ENCODE assay signal across 8 cellular contexts in the genomic region with DNA sequence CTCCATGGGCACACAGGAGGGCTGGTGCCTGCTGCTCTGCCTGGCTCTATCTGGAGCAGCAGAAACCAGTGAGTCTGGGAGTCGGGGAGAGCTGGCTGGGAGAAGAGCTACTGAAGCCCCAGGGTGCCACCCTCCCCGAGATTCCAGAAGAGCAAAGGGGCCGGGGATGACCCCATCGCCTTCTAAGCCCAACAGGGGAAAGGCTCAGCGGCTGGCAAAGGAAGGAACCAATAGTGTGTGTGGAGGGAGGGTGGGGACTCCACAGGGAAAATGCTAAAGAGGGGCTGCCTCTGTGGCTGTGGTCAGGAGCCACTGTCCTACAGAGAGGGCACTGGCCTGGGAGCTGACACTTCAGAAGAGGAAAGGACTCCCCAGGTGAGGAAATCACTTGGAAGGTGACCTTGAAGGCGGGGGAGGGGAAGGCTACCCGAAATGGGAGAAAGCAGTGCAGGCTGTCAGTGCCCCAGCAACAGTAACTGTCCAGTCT. TPM values are rescaled to one million over a fixed set of nuclear protein-coding genes. Genes with fewer than 3 reads are reported as not detected.
DNase-seq lines count a peak whose midpoint lies in the region; TF ChIP-seq lines count a peak whose summit lies in the region.

No MANE protein-coding gene starts in this region.

- peak overlapping the region; percentile 97 for H3K27ac Mint-ChIP-seq in activated CD4-positive, alpha-beta T cell treated with anti-CD3 and anti-CD28 coated beads, Interleukin-2, amount 10 ng/mL, durations not matched to agents 24 days and 14 days
- peak overlapping the region; percentile 98 for H3K27ac Mint-ChIP-seq in endothelial cell (ENCODE audit: unreplicated experiment)

- H3K36me3 ChIP-seq in SJCRH30 (no peaks in the 10 kb centered on the region), mucosa of stomach (ENCODE audit: control insufficient read depth, insufficient read depth, low read length) (peaks cover 7% of the 10 kb centered on the region), vagina (peaks cover 0 to 27% of the 10 kb centered on the region in 2 donors)

- no peaks in the 10 kb centered on the region for H3K27me3 ChIP-seq in SJCRH30
- H3K27me3 ChIP-seq in mucosa of stomach (ENCODE audit: control insufficient read depth, insufficient read depth, low read length), result no peaks in the 10 kb centered on the region
- H3K27me3 ChIP-seq in vagina, result no peaks in the 10 kb centered on the region

- no peaks in the 10 kb centered on the region for H3K27me3 Mint-ChIP-seq in activated CD4-positive, alpha-beta T cell treated with anti-CD3 and anti-CD28 coated beads, Interleukin-2, amount 10 ng/mL, durations not matched to agents 24 days and 14 days
- peaks cover 2% of the 10 kb centered on the region for H3K27me3 Mint-ChIP-seq in endothelial cell (ENCODE audit: unreplicated experiment)

- H3K9me3 Mint-ChIP-seq in activated CD4-positive, alpha-beta T cell treated with anti-CD3 and anti-CD28 coated beads, Interleukin-2, amount 10 ng/mL, durations not matched to agents 24 days and 14 days, result no peaks in the 10 kb centered on the region
- no peaks in the 10 kb centered on the region for H3K9me3 Mint-ChIP-seq in endothelial cell (ENCODE audit: unreplicated experiment)

- H3K4me1 Mint-ChIP-seq in activated CD4-positive, alpha-beta T cell treated with anti-CD3 and anti-CD28 coated beads, Interleukin-2, amount 10 ng/mL, durations not matched to agents 24 days and 14 days, result peaks cover 63% of the 10 kb centered on the region
- peaks cover 42% of the 10 kb centered on the region for H3K4me1 Mint-ChIP-seq in endothelial cell (ENCODE audit: unreplicated experiment)

- peak overlapping the region; percentile 97 for H3K4me3 Mint-ChIP-seq in activated CD4-positive, alpha-beta T cell treated with anti-CD3 and anti-CD28 coated beads, Interleukin-2, amount 10 ng/mL, durations not matched to agents 24 days and 14 days
- H3K4me3 Mint-ChIP-seq in endothelial cell (ENCODE audit: unreplicated experiment), result no peak overlapping the region

- H3K9me3 ChIP-seq in SJCRH30 (replicated peaks), result no peaks in the 10 kb centered on the region
- no peaks in the 10 kb centered on the region for H3K9me3 ChIP-seq in mucosa of stomach (ENCODE audit: control insufficient read depth, low read length)
- no peaks in the 10 kb centered on the region for H3K9me3 ChIP-seq in vagina

- TF ChIP-seq POLR2A in vagina (IDR thresholded peaks at IDR 0.05), result no peak

- TF ChIP-seq CTCF in endothelial cell (IDR thresholded peaks at IDR 0.05; ENCODE audit: unreplicated experiment) (no peak), vagina (IDR thresholded peaks at IDR 0.05) (no peak)

- H3K4me3 ChIP-seq in SJCRH30 (peak overlapping the region; percentile 68), mucosa of stomach (ENCODE audit: low read length) (peak overlapping the region; percentile 80), vagina (peak overlapping the region; percentile 70 to 80)

- peaks cover 7% of the 10 kb centered on the region; the same call in 1 of the 2 replicates for H3K4me1 ChIP-seq in SJCRH30
- H3K4me1 ChIP-seq in mucosa of stomach (ENCODE audit: control insufficient read depth, insufficient read depth, low read length), result peaks cover 22% of the 10 kb centered on the region
- H3K4me1 ChIP-seq in vagina, result peaks cover 37% of the 10 kb centered on the region

- H3K27ac ChIP-seq in SJCRH30 (peak overlapping the region; percentile 85), vagina (peak overlapping the region; percentile 95)

- peak overlapping the region; percentile 95 for H3K9ac ChIP-seq in mucosa of stomach (ENCODE audit: low read length)

- peaks cover 69% of the 10 kb centered on the region for H3K36me3 Mint-ChIP-seq in activated CD4-positive, alpha-beta T cell treated with anti-CD3 and anti-CD28 coated beads, Interleukin-2, amount 10 ng/mL, durations not matched to agents 24 days and 14 days (ENCODE audit: low read depth)
- peaks cover 6% of the 10 kb centered on the region for H3K36me3 Mint-ChIP-seq in endothelial cell (ENCODE audit: low read depth, unreplicated experiment)

- peak; percentile 77 for DNase-seq in activated CD4-positive, alpha-beta T cell treated with anti-CD3 and anti-CD28 coated beads, Interleukin-2, amount 10 ng/mL, durations not matched to agents 24 days and 14 days
- no peak for DNase-seq in activated CD4-positive, alpha-beta T cell treated with anti-CD3 and anti-CD28 coated beads for 4 hours
- peak; percentile 24 to 39 for DNase-seq in SJCRH30
- DNase-seq in endothelial cell (ENCODE audit: low spot score), result no peak
- DNase-seq in vagina (ENCODE audit: extremely low spot score in 2 of 2), result no peak
- DNase-seq in NCI-H510A (lab: John Stamatoyannopoulos, UW), result no peak
- DNase-seq in NCI-H1105 treated with DMSO at 0.1 percent for 48 hours (lab: John Stamatoyannopoulos, UW), result no peak

- intact Hi-C loops in activated CD4-positive, alpha-beta T cell treated with anti-CD3 and anti-CD28 coated beads, Interleukin-2, amount 10 ng/mL, durations not matched to agents 24 days and 14 days (cut with micrococcal nuclease), result loop anchor here (1.0 to 5.0 kb wide), 4 partner anchors 8 to 500 kb away; a partner anchor contains a TSS
- intact Hi-C loops in vagina (cut with DNase I), result no loop called here

RNA-seq across cellular contexts. Expression of a gene that starts 0.4 kb away (rescaled TPM):
- 31.9 and 33.0 TPM in 2 replicates for total RNA-seq in activated CD4-positive, alpha-beta T cell treated with anti-CD3 and anti-CD28 coated beads, Interleukin-2, amount 10 ng/mL, durations not matched to agents 24 days and 14 days
- total RNA-seq in SJCRH30 (2014; rRNA removed; shearing (Covaris generic)), result 2.2 and 4.9 TPM in 2 replicates
- 2.8 TPM for total RNA-seq in endothelial cell (ENCODE audit: unreplicated experiment)
- total RNA-seq in vagina, result 21.1 TPM

RNA-seq across cellular contexts. Expression of a gene that starts 7.5 kb away (rescaled TPM):
- total RNA-seq in activated CD4-positive, alpha-beta T cell treated with anti-CD3 and anti-CD28 coated beads, Interleukin-2, amount 10 ng/mL, durations not matched to agents 24 days and 14 days, result 74.0 and 77.7 TPM in 2 replicates
- 0.12 and 0.15 TPM in 2 replicates for total RNA-seq in SJCRH30 (2014; rRNA removed; shearing (Covaris generic))
- total RNA-seq in endothelial cell (ENCODE audit: unreplicated experiment) (not detected), vagina (1.2 TPM)

RNA-seq across cellular contexts. Expression of a gene that starts 18.2 kb away (rescaled TPM):
- 50.0 and 51.2 TPM in 2 replicates for total RNA-seq in activated CD4-positive, alpha-beta T cell treated with anti-CD3 and anti-CD28 coated beads, Interleukin-2, amount 10 ng/mL, durations not matched to agents 24 days and 14 days
- 7.3 and 8.0 TPM in 2 replicates for total RNA-seq in SJCRH30 (2014; rRNA removed; shearing (Covaris generic))
- total RNA-seq in endothelial cell (ENCODE audit: unreplicated experiment) (5.5 TPM), vagina (12.5 TPM)

RNA-seq across cellular contexts. Expression of a gene that starts 40.8 kb away (rescaled TPM):
- total RNA-seq in activated CD4-positive, alpha-beta T cell treated with anti-CD3 and anti-CD28 coated beads, Interleukin-2, amount 10 ng/mL, durations not matched to agents 24 days and 14 days, result 277 and 280 TPM in 2 replicates
- total RNA-seq in SJCRH30 (2014; rRNA removed; shearing (Covaris generic)), result 200 and 208 TPM in 2 replicates
- total RNA-seq in endothelial cell (ENCODE audit: unreplicated experiment) (168 TPM), vagina (23.1 TPM)

RNA-seq across cellular contexts. Expression of a gene that starts 41.6 kb away (rescaled TPM):
- 104 and 106 TPM in 2 replicates for total RNA-seq in activated CD4-positive, alpha-beta T cell treated with anti-CD3 and anti-CD28 coated beads, Interleukin-2, amount 10 ng/mL, durations not matched to agents 24 days and 14 days
- 215 and 218 TPM in 2 replicates for total RNA-seq in SJCRH30 (2014; rRNA removed; shearing (Covaris generic))
- total RNA-seq in endothelial cell (ENCODE audit: unreplicated experiment), result 25.3 TPM
- 25.5 TPM for total RNA-seq in vagina

Comparison
In these comparisons a context has a peak if more than half of its experiments do, and no peak if none do; other contexts are left out.
1. DNase-seq: peak in activated CD4-positive, alpha-beta T cell treated with anti-CD3 and anti-CD28 coated beads, Interleukin-2, amount 10 ng/mL, durations not matched to agents 24 days and 14 days (single experiment) and SJCRH30 (2 of 2); none in activated CD4-positive, alpha-beta T cell treated with anti-CD3 and anti-CD28 coated beads for 4 hours (0 of 2), endothelial cell (single experiment), vagina (0 of 2), NCI-H510A (single experiment) and NCI-H1105 treated with DMSO at 0.1 percent for 48 hours (single experiment).
2. RNA of a gene that starts 7.5 kb away (total RNA-seq): 74.0 to 77.7 TPM in activated CD4-positive, alpha-beta T cell treated with anti-CD3 and anti-CD28 coated beads, Interleukin-2, amount 10 ng/mL, durations not matched to agents 24 days and 14 days; 1.2 TPM in vagina (single experiment), 0.12 to 0.15 TPM in SJCRH30 and not detected in endothelial cell (single experiment); every median in the first group is over 10 times any median in the second.
3. Peak in every context shown above with its lines, with median percentiles within 50 percentile points of each other: H3K4me3 ChIP-seq.